Comparison of ENCODE assay signal across 17 cellular contexts in the genomic region with DNA sequence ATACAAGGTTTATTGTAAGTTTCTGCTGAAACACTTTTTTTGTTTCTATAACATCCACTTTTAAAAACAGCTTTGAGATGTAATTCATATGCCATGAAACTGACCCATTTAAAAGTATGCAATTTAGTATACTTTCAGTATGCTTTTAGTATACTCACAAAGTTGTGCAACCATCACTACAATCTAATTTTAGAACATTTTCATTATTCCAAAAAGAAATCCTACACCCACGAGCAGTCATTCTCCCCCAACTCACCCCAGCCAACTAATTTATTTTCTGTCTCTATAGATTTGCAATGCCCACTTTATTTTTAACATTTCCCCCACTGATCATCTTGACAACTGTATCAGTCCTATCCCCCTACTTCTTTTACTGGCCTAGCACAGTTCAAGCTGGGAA. TPM values are rescaled to one million over a fixed set of nuclear protein-coding genes. Genes with fewer than 3 reads are reported as not detected.
DNase-seq lines count a peak whose midpoint lies in the region; ATAC-seq and TF ChIP-seq lines count a peak whose summit lies in the region.
"Had no signal": no experiment of that assay in that cellular context is flagged by ENCODE, and none has a peak within 500 bp of the region (broad histone marks: within the 10 kb centered on the region; RNA-seq: fewer than 3 reads in every experiment).

No MANE protein-coding gene starts in this region.

- H3K4me1 ChIP-seq in gastrocnemius medialis: peaks cover 24 to 25% of the 10 kb centered on the region in 2 donors
- H3K4me1 ChIP-seq in left ventricle myocardium inferior: peaks cover 27% of the 10 kb centered on the region
- H3K4me1 ChIP-seq: A549, HAP-1 had no signal

- ATAC-seq in gastrocnemius medialis (peak; percentile 53 to 77), GM19395 (IDR thresholded peaks at IDR 0.05; ENCODE audit: unreplicated experiment) (no peak)
- ATAC-seq: A549; CD8-positive, alpha-beta T cell; HepG2; K562 had no signal

- no peak for TF ChIP-seq POLR2A in gastrocnemius medialis (IDR thresholded peaks at IDR 0.05)

- no peaks in the 10 kb centered on the region for H3K9me3 ChIP-seq in SK-N-MC (ENCODE audit: low read depth, low read length)
- no peaks in the 10 kb centered on the region for H3K9me3 ChIP-seq in gastrocnemius medialis
- H3K9me3 ChIP-seq in left ventricle myocardium inferior (replicated peaks): no peaks in the 10 kb centered on the region
- H3K9me3 ChIP-seq: A549, HAP-1 had no signal

- in situ Hi-C loops in gastrocnemius medialis (cut with MboI; ENCODE audit: low sequenced_read_pairs in 4 of 4): no loop called here

- H3K27ac ChIP-seq in SK-N-MC (peak overlapping the region; percentile 44), gastrocnemius medialis (peak overlapping the region; percentile 38 to 71 (median 63)), left ventricle myocardium inferior (replicated peaks) (no peak overlapping the region)
- H3K27ac ChIP-seq: A549 had no signal

- no peak overlapping the region for H3K9ac ChIP-seq in SK-N-MC (ENCODE audit: insufficient read length)

- TF ChIP-seq CTCF in gastrocnemius medialis (IDR thresholded peaks at IDR 0.05 in 4 of 5, conservative IDR thresholded peaks at IDR 0.05 in 1 of 5): no peak
- no peak for TF ChIP-seq CTCF in left ventricle myocardium inferior (IDR thresholded peaks at IDR 0.05; ENCODE audit: borderline replicate concordance)

- intact Hi-C loops in gastrocnemius medialis (cut with DNase I; ENCODE audit: low total_unique reads) (no loop called here), left ventricle myocardium inferior (cut with micrococcal nuclease) (no loop called here)

- H3K27me3 ChIP-seq in gastrocnemius medialis (no peaks in the 10 kb centered on the region), left ventricle myocardium inferior (ENCODE audit: low read depth) (no peaks in the 10 kb centered on the region), H7 (ENCODE audit: control insufficient read depth, insufficient read depth, low read length) (no peaks in the 10 kb centered on the region)

- H3K4me3 ChIP-seq in SK-N-MC (no peak overlapping the region), gastrocnemius medialis (no peak overlapping the region), left ventricle myocardium inferior (no peak overlapping the region), H7 (ENCODE audit: insufficient read depth, low read depth, low read length) (no peak overlapping the region)
- H3K4me3 ChIP-seq: A549, HAP-1, K562 had no signal

- DNase-seq in SK-N-MC (ENCODE audit: low read depth, low spot score): no peak
- DNase-seq in fibroblast of peridontal ligament (ENCODE audit: extremely low read depth): peak; percentile 43
- DNase-seq in gastrocnemius medialis: no peak
- no peak for DNase-seq in left ventricle myocardium inferior
- no peak for DNase-seq in NCI-H526 (lab: John Stamatoyannopoulos, UW)
- no peak for DNase-seq in H7
- DNase-seq: CD8-positive, alpha-beta T cell; COR-L47; DMS153; DND-41; GDM1; GOT3 had no signal

- H3K36me3 ChIP-seq in SK-N-MC (ENCODE audit: insufficient read depth, low read length): no peaks in the 10 kb centered on the region
- H3K36me3 ChIP-seq in gastrocnemius medialis: peaks cover 0 to 26% of the 10 kb centered on the region in 2 donors
- peaks cover 48% of the 10 kb centered on the region for H3K36me3 ChIP-seq in left ventricle myocardium inferior
- H3K36me3 ChIP-seq in H7 (replicated peaks; ENCODE audit: control insufficient read depth, insufficient read depth, low read length): no peaks in the 10 kb centered on the region
- H3K36me3 ChIP-seq: HAP-1 had no signal

RNA-seq across cellular contexts. Expression of a gene that starts 39.1 kb away (rescaled TPM):
- 1,000 to 10,000 TPM in 1 of 4 donors, 10 to 100 TPM in 3; 33.7 to 1,115 (median 44.2) TPM for total RNA-seq in gastrocnemius medialis
- 84.8 TPM for total RNA-seq in left ventricle myocardium inferior
- 23.2 and 27.7 TPM in 2 replicates for total RNA-seq in H7 (2014; rRNA removed; shearing (Covaris generic))
